Comparison of ENCODE assay signal across 18 cellular contexts in the genomic region with DNA sequence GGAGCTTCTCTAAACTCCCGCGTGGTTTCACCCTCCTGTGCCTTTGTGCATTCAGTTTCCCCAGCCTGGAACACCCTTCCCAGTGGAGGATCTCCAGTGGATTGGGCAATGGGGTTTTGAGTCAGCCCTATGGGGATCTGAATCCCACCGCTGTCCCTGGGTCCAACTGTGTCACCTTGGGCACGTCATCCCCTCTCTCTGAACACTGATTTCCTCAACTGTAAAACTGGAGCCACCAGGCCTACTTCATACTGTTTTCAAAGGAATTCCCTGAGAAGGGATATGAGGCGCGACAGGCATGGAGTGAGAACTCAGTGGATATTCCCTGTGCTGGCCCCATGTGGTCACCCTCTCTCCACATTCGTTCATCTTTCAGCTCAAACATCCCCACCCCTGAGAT. TPM values are rescaled to one million over a fixed set of nuclear protein-coding genes. Genes with fewer than 3 reads are reported as not detected.
A peak's percentile ranks its signal among the peaks of the same experiment; 100 is the strongest.
DNase-seq lines count a peak whose midpoint lies in the region; ATAC-seq, FAIRE-seq and TF ChIP-seq lines count a peak whose summit lies in the region.
"Had no signal": no experiment of that assay in that cellular context is flagged by ENCODE, and none has a peak within 500 bp of the region (broad histone marks: within the 10 kb centered on the region; RNA-seq: fewer than 3 reads in every experiment).

No MANE protein-coding gene starts in this region.

- no peak for ATAC-seq in Right ventricle myocardium inferior
- no peak for ATAC-seq in Right ventricle myocardium superior (ENCODE audit: poor library complexity)
- ATAC-seq: A549 had no signal

- no peak for FAIRE-seq in frontal cortex (lab: Jason Lieb, UNC)
- FAIRE-seq: A549, D721Med, G401.6, GM12891 had no signal

- DNase-seq in Right ventricle myocardium inferior (ENCODE audit: missing footprints): peak; percentile 34
- no peak for DNase-seq in Right ventricle myocardium superior
- DNase-seq in left kidney (ENCODE audit: low read depth, low spot score): peak; percentile 72
- no peak for DNase-seq in NCI-H2196 treated with DMSO at 0.1 percent for 48 hours (lab: John Stamatoyannopoulos, UW; ENCODE audit: unreplicated experiment)
- DNase-seq in cortex of kidney (lab: John Stamatoyannopoulos, UW): no peak
- DNase-seq in frontal cortex (ENCODE audit: low spot score in 2 of 2): no peak
- DNase-seq in tibial artery: no peak
- DNase-seq: AML-193; Caco-2; CD4-positive, alpha-beta T cell had no signal

- H3K27me3 ChIP-seq in parathyroid adenoma (ENCODE audit: control insufficient read depth, insufficient read depth, low read length) (no peaks in the 10 kb centered on the region), tibial artery (no peaks in the 10 kb centered on the region)

- H3K27ac ChIP-seq in parathyroid adenoma (peak overlapping the region; percentile 8), tibial artery (no peak overlapping the region)
- H3K27ac ChIP-seq: 22Rv1, A549, C4-2B had no signal

- H3K4me2 ChIP-seq in parathyroid adenoma (ENCODE audit: low read length): no peak overlapping the region
- H3K4me2 ChIP-seq: A549 had no signal

- H3K4me1 ChIP-seq in parathyroid adenoma (peaks cover 19% of the 10 kb centered on the region), tibial artery (no peaks in the 10 kb centered on the region)
- H3K4me1 ChIP-seq: HAP-1 had no signal

- H3K79me2 ChIP-seq in parathyroid adenoma: peaks cover 3% of the 10 kb centered on the region

- peak overlapping the region; percentile 35 for H2AFZ ChIP-seq in parathyroid adenoma

- TF ChIP-seq CTCF in parathyroid adenoma (IDR thresholded peaks at IDR 0.05) (no peak), tibial artery (IDR thresholded peaks at IDR 0.05) (no peak)

- intact Hi-C loops in Right ventricle myocardium inferior (cut with DNase I): no loop called here
- intact Hi-C loops in Right ventricle myocardium superior (cut with DNase I): no loop called here
- intact Hi-C loops in tibial artery (cut with DNase I; ENCODE audit: low total_unique reads): loop anchor here (10.0 kb wide), 1 partner anchor 429 kb away; no protein-coding TSS in a partner anchor

- H3K4me3 ChIP-seq in parathyroid adenoma (ENCODE audit: low read depth, low read length) (no peak overlapping the region), tibial artery (no peak overlapping the region)
- H3K4me3 ChIP-seq: A549, HAP-1 had no signal

- no peak overlapping the region for H3K9ac ChIP-seq in parathyroid adenoma

- H3K9me3 ChIP-seq in parathyroid adenoma (ENCODE audit: control insufficient read depth, low read length): no peaks in the 10 kb centered on the region
- no peaks in the 10 kb centered on the region for H3K9me3 ChIP-seq in tibial artery
- H3K9me3 ChIP-seq: A549, Caco-2, HAP-1 had no signal

- H3K36me3 ChIP-seq in parathyroid adenoma (ENCODE audit: control insufficient read depth, insufficient read depth, low read length) (no peaks in the 10 kb centered on the region), tibial artery (no peaks in the 10 kb centered on the region)
- H3K36me3 ChIP-seq: HAP-1 had no signal

RNA-seq across cellular contexts. Expression of gene MAFB, which starts 25.7 kb away (rescaled TPM):
- total RNA-seq in Right ventricle myocardium inferior: 17.7 TPM
- 14.7 TPM for total RNA-seq in Right ventricle myocardium superior
- total RNA-seq in frontal cortex: 7.3 TPM

Comparison
In these comparisons a context has a peak if more than half of its experiments do, and no peak if none do; other contexts are left out.
1. DNase-seq: peak in Right ventricle myocardium inferior (single experiment) and left kidney (single experiment); none in Right ventricle myocardium superior (single experiment), NCI-H2196 treated with DMSO at 0.1 percent for 48 hours (single experiment), cortex of kidney (single experiment), frontal cortex (0 of 2) and tibial artery (0 of 2).